In genomic region chr4:99826016-99826415, GRCh38 we compare ENCODE assay signal across 24 cellular contexts. TPM values are rescaled to one million over a fixed set of nuclear protein-coding genes. Genes with fewer than 3 reads are reported as not detected.
DNase-seq lines count a peak whose midpoint lies in the region; TF ChIP-seq lines count a peak whose summit lies in the region.
"Had no signal": no experiment of that assay in that cellular context is flagged by ENCODE, and none has a peak within 500 bp of the region (broad histone marks: within the 10 kb centered on the region; RNA-seq: fewer than 3 reads in every experiment).

No MANE protein-coding gene starts in this region.

- H2AK5ac ChIP-seq in trophoblast cell (ENCODE audit: low read length): no peak overlapping the region

- H2BK120ac ChIP-seq in trophoblast cell (ENCODE audit: insufficient read depth, low read length, poor library complexity): no peak overlapping the region

- dilution Hi-C loops in mammary epithelial cell (cut with HindIII; ENCODE audit: low sequenced_read_pairs): no loop called here

- BruUV-seq in mammary epithelial cell (replicated peaks; lab: Mats Ljungman, UMichigan): no TSS peak

- DNase-seq in mammary epithelial cell (peak; percentile 32), breast epithelium (ENCODE audit: low spot score in 2 of 2) (no peak), epithelial cell of esophagus (ENCODE audit: low read depth) (peak; percentile 55), trophoblast cell (peak in 1 of 2 donors; percentile 19), NCI-H2081 (lab: John Stamatoyannopoulos, UW) (no peak), NOMO-1 (lab: John Stamatoyannopoulos, UW; ENCODE audit: unreplicated experiment in 2 of 2) (no peak), NCI-H2107 (lab: John Stamatoyannopoulos, UW) (no peak)
- DNase-seq: BE2C, DMS153, DND-41, IMR-90, MM.1S, NCI-H1048, NCI-H1694 treated with DMSO at 0.1 percent for 48 hours, NCI-H2081 treated with DMSO at 0.1 percent for 48 hours, NCI-H2171 treated with DMSO at 0.1 percent for 48 hours, NCI-H524 treated with DMSO at 0.1 percent for 48 hours, NCI-H774, RPMI8226, SHP77 had no signal

- no peak overlapping the region for H4K91ac ChIP-seq in trophoblast cell (ENCODE audit: low read depth, low read length)

- no peak overlapping the region for H3K18ac ChIP-seq in trophoblast cell (ENCODE audit: low read length)

- H3K79me2 ChIP-seq in mammary epithelial cell (ENCODE audit: insufficient read depth, low read length) (peaks cover 63% of the 10 kb centered on the region), trophoblast cell (ENCODE audit: control insufficient read depth, insufficient read depth, low read length, poor library complexity) (no peaks in the 10 kb centered on the region)

- no peak overlapping the region for H3K4me3 ChIP-seq in mammary epithelial cell (replicated peaks in 1 of 3; ENCODE audit: insufficient read depth in 1 of 3, low read depth in 2 of 3, low read length in 3 of 3)
- no peak overlapping the region for H3K4me3 ChIP-seq in breast epithelium
- no peak overlapping the region for H3K4me3 ChIP-seq in epithelial cell of esophagus (ENCODE audit: low read length)
- H3K4me3 ChIP-seq in trophoblast cell (ENCODE audit: low read depth, low read length): no peak overlapping the region

- H4K12ac ChIP-seq in trophoblast cell (ENCODE audit: low read depth, low read length): no peak overlapping the region

- H3K4me2 ChIP-seq in mammary epithelial cell (ENCODE audit: insufficient read depth, low read depth, low read length) (peak overlapping the region; percentile 34), trophoblast cell (ENCODE audit: low read length) (no peak overlapping the region)
- H3K4me2 ChIP-seq: KMS-11 had no signal

- peak overlapping the region; percentile 14 for H3K27ac ChIP-seq in mammary epithelial cell (ENCODE audit: insufficient read depth, low read depth, low read length)
- H3K27ac ChIP-seq in breast epithelium: no peak overlapping the region
- peak overlapping the region; percentile 57 for H3K27ac ChIP-seq in trophoblast cell (ENCODE audit: low read depth, low read length)
- H3K27ac ChIP-seq: 22Rv1, KMS-11 had no signal

- H3K36me3 ChIP-seq in mammary epithelial cell (ENCODE audit: insufficient read depth, low read length): no peaks in the 10 kb centered on the region
- H3K36me3 ChIP-seq in breast epithelium: no peaks in the 10 kb centered on the region
- H3K36me3 ChIP-seq in trophoblast cell (ENCODE audit: control insufficient read depth in 1 of 2, insufficient read depth in 2 of 2, low read length in 2 of 2): no peaks in the 10 kb centered on the region
- H3K36me3 ChIP-seq: BE2C had no signal

- H3K9ac ChIP-seq in mammary epithelial cell (ENCODE audit: insufficient read depth, low read length): no peak overlapping the region
- H3K9ac ChIP-seq in trophoblast cell (ENCODE audit: low read length): no peak overlapping the region
- H3K9ac ChIP-seq: KMS-11 had no signal

- WGBS in mammary epithelial cell (ENCODE audit: low coverage, missing lambda C conversion rate): 79% methylated on average over 1 of the region's 1 CpG
- no CpG with 5 or more reads among the region's 1 CpG for WGBS in trophoblast cell (ENCODE audit: extremely low coverage, insufficient coverage, insufficient read length)

- H3K79me1 ChIP-seq in trophoblast cell (ENCODE audit: low read length): no peaks in the 10 kb centered on the region

- intact Hi-C loops in mammary epithelial cell (cut with micrococcal nuclease) (loop anchor here (1.0 kb wide), 1 partner anchor 10 kb away; the partner anchor contains the start of gene DAPP1), breast epithelium (cut with DNase I; ENCODE audit: low total_unique reads) (no loop called here)

- TF ChIP-seq CTCF in mammary epithelial cell (conservative IDR thresholded peaks at IDR 0.05 in 1 of 2, IDR thresholded peaks at IDR 0.05 in 1 of 2; ENCODE audit: extremely low read depth in 1 of 2, insufficient read depth in 1 of 2, low read depth in 1 of 2, low read length in 2 of 2) (no peak), breast epithelium (IDR thresholded peaks at IDR 0.05) (no peak), epithelial cell of esophagus (IDR thresholded peaks at IDR 0.05; ENCODE audit: insufficient read depth, low read depth, low read length, missing control alignments) (no peak)

- no peak overlapping the region for H3K23ac ChIP-seq in trophoblast cell (ENCODE audit: low read length)

- no peaks in the 10 kb centered on the region for H4K20me1 ChIP-seq in mammary epithelial cell (ENCODE audit: insufficient read depth, low read length)

- H3K14ac ChIP-seq in trophoblast cell (ENCODE audit: low read length): no peak overlapping the region

- no peak overlapping the region for H4K8ac ChIP-seq in trophoblast cell (ENCODE audit: low read depth, low read length)

- H3K27me3 ChIP-seq in mammary epithelial cell (ENCODE audit: insufficient read depth, low read length): no peaks in the 10 kb centered on the region
- H3K27me3 ChIP-seq in breast epithelium: no peaks in the 10 kb centered on the region
- H3K27me3 ChIP-seq in trophoblast cell (ENCODE audit: insufficient read depth, low read length): no peaks in the 10 kb centered on the region
- H3K27me3 ChIP-seq: BE2C had no signal

- H2AFZ ChIP-seq in mammary epithelial cell (ENCODE audit: low read depth, low read length) (no peak overlapping the region), trophoblast cell (ENCODE audit: insufficient read depth, low read length, poor library complexity) (no peak overlapping the region)

- TF ChIP-seq POLR2A in breast epithelium (IDR thresholded peaks at IDR 0.05): no peak

- no peak overlapping the region for H3K4ac ChIP-seq in trophoblast cell (ENCODE audit: low read depth, low read length)

- H2BK5ac ChIP-seq in trophoblast cell (ENCODE audit: low read depth, low read length, poor library complexity): no peak overlapping the region

- CTCF ChIA-PET in mammary epithelial cell (lab: Charles Lee; ENCODE audit: low non-redundant PET): interaction anchor here (0.6 kb wide), 1 partner anchor 38 kb away, joined by 5 read pairs; no protein-coding TSS in a partner anchor

- H2BK12ac ChIP-seq in trophoblast cell (ENCODE audit: low read length): no peak overlapping the region

- H3K4me1 ChIP-seq in mammary epithelial cell (ENCODE audit: insufficient read depth, low read length) (peaks cover 44% of the 10 kb centered on the region), breast epithelium (no peaks in the 10 kb centered on the region), trophoblast cell (ENCODE audit: control insufficient read depth in 1 of 2, insufficient read depth in 2 of 2, low read length in 2 of 2) (no peaks in the 10 kb centered on the region)
- H3K4me1 ChIP-seq: BE2C had no signal

- in situ Hi-C loops in mammary epithelial cell (cut with MboI; ENCODE audit: low sequenced_read_pairs in 2 of 2): no loop called here

- no peaks in the 10 kb centered on the region for H3K9me3 ChIP-seq in mammary epithelial cell (replicated peaks; ENCODE audit: insufficient read depth, low read length)
- H3K9me3 ChIP-seq in breast epithelium: no peaks in the 10 kb centered on the region
- H3K9me3 ChIP-seq in trophoblast cell (ENCODE audit: insufficient read depth, low read depth, low read length): no peaks in the 10 kb centered on the region
- H3K9me3 ChIP-seq: BE2C had no signal

RNA-seq across cellular contexts. Expression of gene DAPP1, which starts 9.4 kb away (rescaled TPM):
- total RNA-seq in mammary epithelial cell (10 to 100 TPM; 14.5 to 54.8 TPM), breast epithelium (10 to 100 TPM in 1 of 3 donors, 1 to 10 TPM in 2; 2.7 to 10.2 (median 4.9) TPM)
- polyA plus RNA-seq in mammary epithelial cell: 18.3 TPM
- polyA minus RNA-seq in mammary epithelial cell: 28.7 TPM
- 5.7 and 7.0 TPM in 2 replicates for polyA plus RNA-seq in trophoblast cell (2013)
- total RNA-seq: H4, IMR-90, SK-MEL-5 had no signal
- polyA plus RNA-seq: IMR-90 had no signal

Comparison
In these comparisons a context has a peak if more than half of its experiments do, and no peak if none do; other contexts are left out.
1. DNase-seq: peak in mammary epithelial cell (single experiment) and epithelial cell of esophagus (single experiment); none in breast epithelium (0 of 2), NCI-H2081 (0 of 2), NOMO-1 (0 of 2) and NCI-H2107 (single experiment).
2. H3K27ac ChIP-seq: peak in mammary epithelial cell (single experiment) and trophoblast cell (single experiment); none in breast epithelium (0 of 2).